10 cellular contexts compared by ENCODE assay signal in genomic region chr2:62293151-62293489, GRCh38.
DNase-seq lines count a peak whose midpoint lies in the region; ATAC-seq and TF ChIP-seq lines count a peak whose summit lies in the region.
"Had no signal": no experiment of that assay in that cellular context is flagged by ENCODE, and none has a peak within 500 bp of the region (broad histone marks: within the 10 kb centered on the region; RNA-seq: fewer than 3 reads in every experiment).

No MANE protein-coding gene starts in this region.

- 100% methylated on average over 4 of the region's 6 CpGs for WGBS in esophagus muscularis mucosa
- no CpG with 5 or more reads among the region's 6 CpGs for WGBS in trophoblast cell (ENCODE audit: extremely low coverage, insufficient coverage, insufficient read length)
- WGBS in aorta, 2 donors, result 86 to 92% methylated on average over 6 of the region's 6 CpGs

- H4K12ac ChIP-seq in trophoblast cell (ENCODE audit: low read depth, low read length), result peak overlapping the region; percentile 61

- H3K27me3 ChIP-seq in esophagus muscularis mucosa, result no peaks in the 10 kb centered on the region
- H3K27me3 ChIP-seq in trophoblast cell (ENCODE audit: insufficient read depth, low read length), result no peaks in the 10 kb centered on the region
- H3K27me3 ChIP-seq in aorta (ENCODE audit: control insufficient read depth in 1 of 2, insufficient read depth in 2 of 2, low read length in 1 of 2), result no peaks in the 10 kb centered on the region
- no peaks in the 10 kb centered on the region for H3K27me3 ChIP-seq in A673 (replicated peaks; ENCODE audit: insufficient read depth, low read depth, low read length, poor library complexity)

- H3K4me3 Mint-ChIP-seq in stimulated activated naive CD8-positive, alpha-beta T cell treated with anti-CD3 and anti-CD28 coated beads, Interleukin-15, Interleukin-2, amounts not matched to agents 100 ng/mL and 50 ng/mL, for 24 hours, result no peak overlapping the region
- H3K4me3 Mint-ChIP-seq in immature natural killer cell, result no peak overlapping the region

- POLR2A ChIA-PET in A673 (lab: Charles Lee; ENCODE audit: low non-redundant PET), result no interaction called here

- peak overlapping the region; percentile 34 for H3K4ac ChIP-seq in trophoblast cell (ENCODE audit: low read depth, low read length)

- H3K79me2 ChIP-seq in trophoblast cell (ENCODE audit: control insufficient read depth, insufficient read depth, low read length, poor library complexity), result peaks cover 5% of the 10 kb centered on the region

- TF ChIP-seq CTCF in esophagus muscularis mucosa (IDR thresholded peaks at IDR 0.05) (no peak), A673 (conservative IDR thresholded peaks at IDR 0.05; ENCODE audit: low read depth, low read length) (no peak)

- peak overlapping the region; percentile 90 for H3K14ac ChIP-seq in trophoblast cell (ENCODE audit: low read length)

- ATAC-seq in stimulated activated naive CD8-positive, alpha-beta T cell treated with anti-CD3 and anti-CD28 coated beads, Interleukin-15, Interleukin-2, amounts not matched to agents 100 U/mL and 50 U/mL, for 24 hours, result no peak
- ATAC-seq in aorta (ENCODE audit: low FRiP score), result peak; percentile 12
- ATAC-seq in GM19395 (IDR thresholded peaks at IDR 0.05; ENCODE audit: unreplicated experiment), result no peak
- ATAC-seq: activated naive CD4-positive, alpha-beta T cell treated with anti-CD3 and anti-CD28 coated beads, Interleukin-2, amount 50 U/mL, for 72 hours had no signal

- no peak overlapping the region for H3K23ac ChIP-seq in trophoblast cell (ENCODE audit: low read length)

- H3K18ac ChIP-seq in trophoblast cell (ENCODE audit: low read length), result peak overlapping the region; percentile 74

- peak overlapping the region; percentile 90 for H2AK5ac ChIP-seq in trophoblast cell (ENCODE audit: low read length)

- H2AFZ ChIP-seq in trophoblast cell (ENCODE audit: insufficient read depth, low read length, poor library complexity), result peak overlapping the region; percentile 82

- TF ChIP-seq POLR2A in esophagus muscularis mucosa (IDR thresholded peaks at IDR 0.05; ENCODE audit: low read depth), result no peak

- H3K9me3 ChIP-seq in esophagus muscularis mucosa, result no peaks in the 10 kb centered on the region
- no peaks in the 10 kb centered on the region for H3K9me3 ChIP-seq in trophoblast cell (ENCODE audit: insufficient read depth, low read depth, low read length)
- H3K9me3 ChIP-seq in aorta (ENCODE audit: control insufficient read depth, low read length), result no peaks in the 10 kb centered on the region
- no peaks in the 10 kb centered on the region for H3K9me3 ChIP-seq in A673 (ENCODE audit: low read depth, low read length, poor library complexity, severe bottlenecking)

- peak overlapping the region; percentile 68 to 73 (median 70) for H3K27ac ChIP-seq in esophagus muscularis mucosa (replicated peaks in 1 of 4)
- H3K27ac ChIP-seq in trophoblast cell (ENCODE audit: low read depth, low read length), result no peak overlapping the region
- H3K27ac ChIP-seq in aorta (ENCODE audit: low read depth in 1 of 2, low read length in 2 of 2), result no peak overlapping the region
- H3K27ac ChIP-seq in A673 (ENCODE audit: low read depth, low read length, poor library complexity, severe bottlenecking), result no peak overlapping the region

- H3K4me1 ChIP-seq in esophagus muscularis mucosa (peaks cover 35 to 39% (median 38%) of the 10 kb centered on the region in 4 donors), trophoblast cell (ENCODE audit: control insufficient read depth in 1 of 2, insufficient read depth in 2 of 2, low read length in 2 of 2) (peaks cover 11 to 18% of the 10 kb centered on the region in 2 experiments), aorta (ENCODE audit: control insufficient read depth in 1 of 2, insufficient read depth in 2 of 2, low read length in 2 of 2) (no peaks in the 10 kb centered on the region), A673 (ENCODE audit: insufficient read depth, low read length, poor library complexity, severe bottlenecking) (peaks cover under 1% of the 10 kb centered on the region)

- peak overlapping the region; percentile 28 for H3K27ac Mint-ChIP-seq in stimulated activated naive CD8-positive, alpha-beta T cell treated with anti-CD3 and anti-CD28 coated beads, Interleukin-15, Interleukin-2, amounts not matched to agents 100 ng/mL and 50 ng/mL, for 24 hours
- H3K27ac Mint-ChIP-seq in immature natural killer cell, result peak overlapping the region in 1 of 6 donors; percentile 71

- intact Hi-C loops in esophagus muscularis mucosa (cut with DNase I), result loop anchor here (5.0 kb wide), 1 partner anchor 101 kb away; no protein-coding TSS in a partner anchor
- intact Hi-C loops in aorta (cut with DNase I), result loop anchor here in 1 of 2 donors (10.0 kb wide), 1 partner anchor 278 kb away; no protein-coding TSS in a partner anchor
- intact Hi-C loops in A673 (cut with micrococcal nuclease; ENCODE audit: unreplicated experiment), result no loop called here

- no peak overlapping the region for H3K4me3 ChIP-seq in esophagus muscularis mucosa
- no peak overlapping the region for H3K4me3 ChIP-seq in trophoblast cell (ENCODE audit: low read depth, low read length)
- H3K4me3 ChIP-seq in aorta (ENCODE audit: low read length in 2 of 2), result no peak overlapping the region
- H3K4me3 ChIP-seq in A673 (ENCODE audit: low read depth, low read length, poor library complexity, severe bottlenecking), result no peak overlapping the region

- CTCF ChIA-PET in A673 (lab: Charles Lee), result no interaction called here

- DNase-seq in stimulated activated naive CD8-positive, alpha-beta T cell treated with anti-CD3 and anti-CD28 coated beads, Interleukin-15, Interleukin-2, amounts not matched to agents 100 U/mL and 50 U/mL, for 24 hours, result no peak
- DNase-seq in esophagus muscularis mucosa (ENCODE audit: extremely low spot score), result no peak
- DNase-seq in trophoblast cell, result no peak
- DNase-seq in aorta, result no peak
- no peak for DNase-seq in A673 (ENCODE audit: low spot score)
- DNase-seq in immature natural killer cell, result no peak
- DNase-seq: foreskin fibroblast had no signal

- H3K36me3 Mint-ChIP-seq in stimulated activated naive CD8-positive, alpha-beta T cell treated with anti-CD3 and anti-CD28 coated beads, Interleukin-15, Interleukin-2, amounts not matched to agents 100 ng/mL and 50 ng/mL, for 24 hours (ENCODE audit: low read depth), result no peaks in the 10 kb centered on the region
- no peaks in the 10 kb centered on the region for H3K36me3 Mint-ChIP-seq in immature natural killer cell
- H3K36me3 Mint-ChIP-seq: activated naive CD4-positive, alpha-beta T cell treated with anti-CD3 and anti-CD28 coated beads, Interleukin-2, amount 50 U/mL, for 72 hours had no signal

- H2BK120ac ChIP-seq in trophoblast cell (ENCODE audit: insufficient read depth, low read length, poor library complexity), result peak overlapping the region; percentile 91

- BruUV-seq in A673 (replicated peaks; lab: Mats Ljungman, UMichigan), result no TSS peak

- H3K27me3 Mint-ChIP-seq in stimulated activated naive CD8-positive, alpha-beta T cell treated with anti-CD3 and anti-CD28 coated beads, Interleukin-15, Interleukin-2, amounts not matched to agents 100 ng/mL and 50 ng/mL, for 24 hours, result no peaks in the 10 kb centered on the region
- peaks cover 0 to 12% (median 1%) of the 10 kb centered on the region in 3 donors for H3K27me3 Mint-ChIP-seq in immature natural killer cell (ENCODE audit: low read depth in 3 of 3)

- H2BK12ac ChIP-seq in trophoblast cell (ENCODE audit: low read length), result peak overlapping the region; percentile 96

- peaks cover 7% of the 10 kb centered on the region for H3K79me1 ChIP-seq in trophoblast cell (ENCODE audit: low read length)

- no peak for TF ChIP-seq EP300 in esophagus muscularis mucosa (IDR thresholded peaks at IDR 0.05)

- no peaks in the 10 kb centered on the region for H3K9me3 Mint-ChIP-seq in stimulated activated naive CD8-positive, alpha-beta T cell treated with anti-CD3 and anti-CD28 coated beads, Interleukin-15, Interleukin-2, amounts not matched to agents 100 ng/mL and 50 ng/mL, for 24 hours
- no peaks in the 10 kb centered on the region for H3K9me3 Mint-ChIP-seq in immature natural killer cell
- H3K9me3 Mint-ChIP-seq: activated naive CD4-positive, alpha-beta T cell treated with anti-CD3 and anti-CD28 coated beads, Interleukin-2, amount 50 U/mL, for 72 hours had no signal

- no peak overlapping the region for H3K4me2 ChIP-seq in trophoblast cell (ENCODE audit: low read length)

- H4K8ac ChIP-seq in trophoblast cell (ENCODE audit: low read depth, low read length), result peak overlapping the region; percentile 85

- peak overlapping the region; percentile 49 for H2BK5ac ChIP-seq in trophoblast cell (ENCODE audit: low read depth, low read length, poor library complexity)

- H3K36me3 ChIP-seq in esophagus muscularis mucosa, result no peaks in the 10 kb centered on the region
- no peaks in the 10 kb centered on the region for H3K36me3 ChIP-seq in trophoblast cell (ENCODE audit: control insufficient read depth in 1 of 2, insufficient read depth in 2 of 2, low read length in 2 of 2)
- H3K36me3 ChIP-seq in aorta (ENCODE audit: control insufficient read depth in 1 of 2, insufficient read depth in 2 of 2, low read length in 1 of 2), result no peaks in the 10 kb centered on the region
- H3K36me3 ChIP-seq in A673 (ENCODE audit: insufficient read depth, low read length, poor library complexity, severe bottlenecking), result no peaks in the 10 kb centered on the region

- no peak overlapping the region for H3K9ac ChIP-seq in trophoblast cell (ENCODE audit: low read length)

- peaks cover 11% of the 10 kb centered on the region for H3K4me1 Mint-ChIP-seq in stimulated activated naive CD8-positive, alpha-beta T cell treated with anti-CD3 and anti-CD28 coated beads, Interleukin-15, Interleukin-2, amounts not matched to agents 100 ng/mL and 50 ng/mL, for 24 hours (ENCODE audit: low read depth)
- peaks cover 7 to 13% of the 10 kb centered on the region in 2 donors for H3K4me1 Mint-ChIP-seq in immature natural killer cell

- H4K91ac ChIP-seq in trophoblast cell (ENCODE audit: low read depth, low read length), result peak overlapping the region; percentile 93

Comparison
In these comparisons a context has a peak if more than half of its experiments do, and no peak if none do; other contexts are left out.
1. H3K27ac ChIP-seq: peak in esophagus muscularis mucosa (4 of 4); none in trophoblast cell (single experiment), aorta (0 of 2) and A673 (single experiment).